ENCODE assay signal across 11 cellular contexts in genomic region chr2:102256281-102256680, GRCh38. TPM values are rescaled to one million over a fixed set of nuclear protein-coding genes. Genes with fewer than 3 reads are reported as not detected.
DNase-seq lines count a peak whose midpoint lies in the region; ATAC-seq and TF ChIP-seq lines count a peak whose summit lies in the region.
"Had no signal": no experiment of that assay in that cellular context is flagged by ENCODE, and none has a peak within 500 bp of the region (broad histone marks: within the 10 kb centered on the region; RNA-seq: fewer than 3 reads in every experiment).

No MANE protein-coding gene starts in this region.

- H3K9me3 Mint-ChIP-seq in T-cell (no peaks in the 10 kb centered on the region), immature natural killer cell (peaks cover 0 to 2% (median 0%) of the 10 kb centered on the region in 6 donors)

- H3K27ac Mint-ChIP-seq in T-cell, result peak overlapping the region in 1 of 2 donors; percentile 11
- H3K27ac Mint-ChIP-seq in immature natural killer cell, result peak overlapping the region in 5 of 6 donors; percentile 42 to 77 (median 57)

- peaks cover 17% of the 10 kb centered on the region for H3F3A ChIP-seq in GM23248 (ENCODE audit: insufficient read depth)

- no peaks in the 10 kb centered on the region for H3K9me2 ChIP-seq in GM23248 (ENCODE audit: insufficient read depth)

- H3K79me2 ChIP-seq in GM23248 (ENCODE audit: insufficient read depth), result no peaks in the 10 kb centered on the region

- CTCF ChIA-PET in T-cell (lab: Charles Lee), result interaction anchor here (0.5 to 2.5 kb wide), 8 partner anchors 13 to 1674 kb away, joined by 3 to 17 read pairs (median 4); no protein-coding TSS in a partner anchor

- H2AFZ ChIP-seq in GM23248, result peak overlapping the region; percentile 45

- H3K4me2 ChIP-seq in GM23248 (ENCODE audit: unreplicated experiment), result peak overlapping the region; percentile 56

- TF ChIP-seq CTCF in ovary (IDR thresholded peaks at IDR 0.05) (no peak), foreskin fibroblast (IDR thresholded peaks at IDR 0.05; ENCODE audit: low read depth, low read length) (no peak), left lung (IDR thresholded peaks at IDR 0.05) (no peak)

- H3K4me1 Mint-ChIP-seq in T-cell (peaks cover 28 to 62% (median 54%) of the 10 kb centered on the region in 3 donors), immature natural killer cell (peaks cover 70 to 82% of the 10 kb centered on the region in 2 donors)

- H3K4me3 Mint-ChIP-seq in T-cell, result peak overlapping the region; percentile 18 to 74 (median 60)
- H3K4me3 Mint-ChIP-seq in immature natural killer cell, result peak overlapping the region; percentile 38 to 80 (median 66)

- no peak overlapping the region for H3K27ac ChIP-seq in GM23248
- H3K27ac ChIP-seq in ovary, result no peak overlapping the region
- no peak overlapping the region for H3K27ac ChIP-seq in left lung
- H3K27ac ChIP-seq: WERI-Rb-1 had no signal

- no peak for ATAC-seq in T-cell (replicated peaks in 1 of 4)
- ATAC-seq in left lung, result no peak

- no peaks in the 10 kb centered on the region for H4K20me1 ChIP-seq in GM23248 (ENCODE audit: insufficient read depth)

- H3K27me3 ChIP-seq in GM23248 (replicated peaks; ENCODE audit: insufficient read depth) (no peaks in the 10 kb centered on the region; the same call in 1 of the 2 replicates), ovary (no peaks in the 10 kb centered on the region), left lung (no peaks in the 10 kb centered on the region)

- H3K4me1 ChIP-seq in GM23248 (ENCODE audit: insufficient read depth), result peaks cover 26% of the 10 kb centered on the region
- peaks cover 3% of the 10 kb centered on the region for H3K4me1 ChIP-seq in ovary (ENCODE audit: insufficient read depth)
- peaks cover 0 to 62% of the 10 kb centered on the region in 2 donors for H3K4me1 ChIP-seq in left lung

- H3K36me3 ChIP-seq in GM23248 (ENCODE audit: low read depth) (no peaks in the 10 kb centered on the region), ovary (no peaks in the 10 kb centered on the region), left lung (no peaks in the 10 kb centered on the region)
- H3K36me3 ChIP-seq: WERI-Rb-1 had no signal

- intact Hi-C loops in ovary (cut with DNase I), result no loop called here
- intact Hi-C loops in left lung (cut with DNase I), result loop anchor here in 1 of 2 donors (10.0 kb wide), 2 partner anchors 89 to 189 kb away; no protein-coding TSS in a partner anchor

- H3K27me3 Mint-ChIP-seq in T-cell, result peaks cover 0 to under 1% of the 10 kb centered on the region in 2 donors
- peaks cover 2 to 3% (median 2%) of the 10 kb centered on the region in 3 donors for H3K27me3 Mint-ChIP-seq in immature natural killer cell (ENCODE audit: low read depth in 3 of 3)

- no peak for TF ChIP-seq POLR2A in ovary (IDR thresholded peaks at IDR 0.05)

- DNase-seq in ACHN (peak; percentile 41), GM23248 (no peak), T-cell (no peak), immature natural killer cell (peak in 2 of 3 donors; percentile 28 to 36), ovary (no peak), DMS153 treated with DMSO at 0.1 percent for 48 hours (lab: John Stamatoyannopoulos, UW; ENCODE audit: unreplicated experiment) (no peak), foreskin fibroblast (no peak), left lung (no peak)
- DNase-seq: stimulated activated CD4-positive, alpha-beta T cell treated with anti-CD3 and anti-CD28 coated beads, Interleukin-4, amount 100 ng/mL, for 4 hours; WERI-Rb-1 had no signal

- POLR2A ChIA-PET in T-cell (lab: Charles Lee), result interaction anchor here in 1 of 2 donors (0.6 kb wide), 1 partner anchor 825 kb away, joined by 3 read pairs; no protein-coding TSS in a partner anchor

- in situ Hi-C loops in ACHN (cut with HindIII; ENCODE audit: low pct_ligation_motif_present, low pct_unique_long_range_greater_than_20kb, low sequenced_read_pairs) (loop anchor here (25.0 kb wide), 1 partner anchor 106 kb away; the partner anchor contains the start of gene IL18R1), GM23248 (cut with MboI) (loop anchor here (10.0 to 25.0 kb wide), 3 partner anchors 99 to 356 kb away; partner anchors contain the start of genes IL18R1 and SLC9A2)

- H3K9me3 ChIP-seq in GM23248 (ENCODE audit: low read depth), result no peaks in the 10 kb centered on the region
- no peaks in the 10 kb centered on the region for H3K9me3 ChIP-seq in ovary
- H3K9me3 ChIP-seq in left lung, result no peaks in the 10 kb centered on the region

- H3K9ac ChIP-seq in GM23248, result no peak overlapping the region

- peak overlapping the region; percentile 36 for H3K4me3 ChIP-seq in GM23248
- no peak overlapping the region for H3K4me3 ChIP-seq in ovary
- H3K4me3 ChIP-seq in foreskin fibroblast (ENCODE audit: low read depth in 1 of 2, low read length in 2 of 2), result no peak overlapping the region
- H3K4me3 ChIP-seq in left lung, result no peak overlapping the region

- no peak for TF ChIP-seq EP300 in ovary (IDR thresholded peaks at IDR 0.05)

- H3K36me3 Mint-ChIP-seq in T-cell (no peaks in the 10 kb centered on the region), immature natural killer cell (no peaks in the 10 kb centered on the region)

RNA-seq across cellular contexts. Expression of gene IL1RL1, which starts 55.1 kb away (rescaled TPM):
- total RNA-seq in GM23248 (2014; rRNA removed; shearing (Covaris generic)), result not detected in 2 replicates
- polyA plus RNA-seq in GM23248 (2016; fragmentation: Nextera tagmentation; extraction: Ambion mirVana), result 0.13 and 0.35 TPM in 2 replicates
- total RNA-seq in T-cell, result 1 to 10 TPM in 1 of 5 donors, under 1 TPM in 4; 0.15 to 1.4 (median 0.35) TPM
- polyA plus RNA-seq in immature natural killer cell, result 1 to 10 TPM in 1 of 3 donors, under 1 TPM in 1, not detected in 1; 0.48 to 1.8 TPM
- 1 to 10 TPM in 4 of 7 donors, under 1 TPM in 2, not detected in 1; 0.36 to 2.3 (median 2.0) TPM for total RNA-seq in ovary
- 1 to 10 TPM in 1 of 2 donors, under 1 TPM in 1; 0.48 to 2.1 TPM for polyA plus RNA-seq in ovary
- total RNA-seq in left lung, result 10 to 100 TPM in 1 of 2 donors, 1 to 10 TPM in 1; 3.7 to 72.2 TPM
- total RNA-seq: LHCN-M2 had no signal

Comparison
In these comparisons a context has a peak if more than half of its experiments do, and no peak if none do; other contexts are left out.
1. DNase-seq: peak in ACHN (single experiment) and immature natural killer cell (2 of 3); none in GM23248 (single experiment), T-cell (0 of 34), ovary (0 of 5), DMS153 treated with DMSO at 0.1 percent for 48 hours (single experiment), foreskin fibroblast (0 of 2) and left lung (0 of 2).